Comparison of ENCODE assay signal across 22 cellular contexts in genomic region chr1:37002898-37003297, GRCh38. TPM values are rescaled to one million over a fixed set of nuclear protein-coding genes. Genes with fewer than 3 reads are reported as not detected.
A peak's percentile ranks its signal among the peaks of the same experiment; 100 is the strongest.
DNase-seq lines count a peak whose midpoint lies in the region; FAIRE-seq and TF ChIP-seq lines count a peak whose summit lies in the region.
"Had no signal": no experiment of that assay in that cellular context is flagged by ENCODE, and none has a peak within 500 bp of the region (broad histone marks: within the 10 kb centered on the region; RNA-seq: fewer than 3 reads in every experiment).

No MANE protein-coding gene starts in this region.

- intact Hi-C loops in PC-9 (cut with micrococcal nuclease; ENCODE audit: unreplicated experiment): no loop called here

- in situ Hi-C loops in HAP-1 (cut with MboI; ENCODE audit: low sequenced_read_pairs): no loop called here

- peak; percentile 51 for TF ChIP-seq CTCF in C4-2B (conservative IDR thresholded peaks at IDR 0.05)
- TF ChIP-seq CTCF in PC-9 (conservative IDR thresholded peaks at IDR 0.05): 0 out of 2 replicates have a peak, but pooled peaks have one; percentile 25

- CTCF ChIA-PET in PC-9 (lab: Charles Lee): interaction anchor here (0.6 kb wide), 1 partner anchor 431 kb away, joined by 6 read pairs; no protein-coding TSS in a partner anchor

- no peaks in the 10 kb centered on the region for H3K9me3 ChIP-seq in PC-9 (ENCODE audit: insufficient read depth, low read depth)
- no peaks in the 10 kb centered on the region for H3K9me3 ChIP-seq in HAP-1

- H3K36me3 ChIP-seq in PC-9 (ENCODE audit: low read depth) (no peaks in the 10 kb centered on the region), HAP-1 (replicated peaks) (no peaks in the 10 kb centered on the region)

- DNase-seq in HT-29 (ENCODE audit: low spot score) (peak; percentile 33), PC-9 (no peak), ureter (ENCODE audit: low spot score) (no peak), NCI-H1694 treated with DMSO at 0.1 percent for 48 hours (lab: John Stamatoyannopoulos, UW) (no peak), HAP-1 (ENCODE audit: low spot score in 2 of 2) (no peak)
- DNase-seq: ACHN; AML-193; CD4-positive, alpha-beta memory T cell; DMS153; DND-41; EL; GM23248; HCEC 1CT; HFFc6 had no signal

- FAIRE-seq in islet of Langerhans (lab: Jason Lieb, UNC): peak; percentile 68
- FAIRE-seq: A204.1, GM12892, GM18507 had no signal

- no peaks in the 10 kb centered on the region for H3K9me2 ChIP-seq in PC-9 (ENCODE audit: insufficient read depth)

- H3F3A ChIP-seq in PC-9 (ENCODE audit: insufficient read depth, low read depth): no peaks in the 10 kb centered on the region

- H3K79me2 ChIP-seq in PC-9 (ENCODE audit: low read depth): no peaks in the 10 kb centered on the region

- H3K4me1 ChIP-seq in PC-9 (replicated peaks; ENCODE audit: insufficient read depth): no peaks in the 10 kb centered on the region
- H3K4me1 ChIP-seq in HAP-1: no peaks in the 10 kb centered on the region

- H3K27ac ChIP-seq in C4-2B (no peak overlapping the region), PC-9 (no peak overlapping the region)
- H3K27ac ChIP-seq: GM23248, KMS-11 had no signal

- POLR2A ChIA-PET in PC-9 (lab: Charles Lee; ENCODE audit: unreplicated experiment): no interaction called here

- no peak overlapping the region for H3K4me2 ChIP-seq in PC-9
- H3K4me2 ChIP-seq: KMS-11 had no signal

- H4K20me1 ChIP-seq in PC-9 (ENCODE audit: insufficient read depth): no peaks in the 10 kb centered on the region

- H3K4me3 ChIP-seq in PC-9 (no peak overlapping the region), HAP-1 (no peak overlapping the region)
- H3K4me3 ChIP-seq: GM23248 had no signal

- H3K27me3 ChIP-seq in PC-9 (ENCODE audit: insufficient read depth, low read depth): peaks cover 45% of the 10 kb centered on the region; the same call in 1 of the 2 replicates
- H3K27me3 ChIP-seq in HAP-1 (ENCODE audit: low read depth): no peaks in the 10 kb centered on the region

- no peak overlapping the region for H2AFZ ChIP-seq in PC-9
- H2AFZ ChIP-seq: GM23248 had no signal

- no TSS peak for BruUV-seq in PC-9 (replicated peaks; lab: Mats Ljungman, UMichigan)

RNA-seq across cellular contexts. Expression of gene GRIK3, which starts 31.4 kb away (rescaled TPM):
- not detected in 2 replicates for total RNA-seq in HT-29 (2014; rRNA removed; shearing (Covaris generic))
- total RNA-seq in PC-9 (2021): not detected in 2 replicates
- 0.55 TPM for total RNA-seq in ureter
- total RNA-seq: CD4-positive, alpha-beta memory T cell; G401; GM23248; H4; HFFc6 had no signal
